In genomic region chr4:15882675-15883086, GRCh38 we compare ENCODE assay signal across 9 cellular contexts. TPM values are rescaled to one million over a fixed set of nuclear protein-coding genes. Genes with fewer than 3 reads are reported as not detected.
DNase-seq lines count a peak whose midpoint lies in the region; ATAC-seq and TF ChIP-seq lines count a peak whose summit lies in the region.
"Had no signal": no experiment of that assay in that cellular context is flagged by ENCODE, and none has a peak within 500 bp of the region (broad histone marks: within the 10 kb centered on the region; RNA-seq: fewer than 3 reads in every experiment).

No MANE protein-coding gene starts in this region.

- peaks cover 2% of the 10 kb centered on the region; the same call in 1 of the 2 replicates for H3K9me3 ChIP-seq in Karpas-422 (ENCODE audit: low read length)
- peaks cover 0 to 6% (median 0%) of the 10 kb centered on the region in 11 donors for H3K9me3 ChIP-seq in heart right ventricle
- H3K9me3 ChIP-seq in effector memory CD4-positive, alpha-beta T cell (ENCODE audit: control insufficient read depth, low read length): no peaks in the 10 kb centered on the region

- H3K36me3 ChIP-seq in GM23338 (ENCODE audit: insufficient read depth): no peaks in the 10 kb centered on the region
- H3K36me3 ChIP-seq in Karpas-422 (ENCODE audit: insufficient read depth, low read length): no peaks in the 10 kb centered on the region
- no peaks in the 10 kb centered on the region for H3K36me3 ChIP-seq in heart right ventricle
- H3K36me3 ChIP-seq in effector memory CD4-positive, alpha-beta T cell (ENCODE audit: control insufficient read depth, insufficient read depth, low read length): no peaks in the 10 kb centered on the region

- TF ChIP-seq CTCF in GM12872 (IDR thresholded peaks at IDR 0.05; ENCODE audit: insufficient read depth, low read depth, low read length) (peak; percentile 94), GM23338 (conservative IDR thresholded peaks at IDR 0.05; ENCODE audit: low read depth in 2 of 2) (peak; percentile 93 to 98), heart right ventricle (IDR thresholded peaks at IDR 0.05) (peak; percentile 79 to 95 (median 90))

- H3K9me3 Mint-ChIP-seq in GM23338: peaks cover 13% of the 10 kb centered on the region
- peaks cover 5% of the 10 kb centered on the region for H3K9me3 Mint-ChIP-seq in activated naive CD8-positive, alpha-beta T cell treated with anti-CD3 and anti-CD28 coated beads for 36 hours

- peaks cover 5% of the 10 kb centered on the region; the same call in 1 of the 3 replicates for H3K36me3 Mint-ChIP-seq in GM23338 (ENCODE audit: low read depth)
- peaks cover 4% of the 10 kb centered on the region for H3K36me3 Mint-ChIP-seq in activated naive CD8-positive, alpha-beta T cell treated with anti-CD3 and anti-CD28 coated beads for 36 hours

- intact Hi-C loops in heart right ventricle (cut with DNase I): loop anchor here (1.0 to 10.0 kb wide), 16 partner anchors 74 to 405 kb away; no protein-coding TSS in a partner anchor

- H3K79me2 ChIP-seq in GM23338 (replicated peaks; ENCODE audit: insufficient read depth) (no peaks in the 10 kb centered on the region), Karpas-422 (ENCODE audit: low read length) (no peaks in the 10 kb centered on the region)

- no peak overlapping the region for H2AFZ ChIP-seq in GM23338
- H2AFZ ChIP-seq in Karpas-422 (ENCODE audit: low read length): no peak overlapping the region

- ATAC-seq in GM23338: peak; percentile 99
- ATAC-seq in heart right ventricle: peak; percentile 61 to 91 (median 82)

- peak; percentile 86 for DNase-seq in GM23338 (ENCODE audit: low spot score)
- peak; percentile 87 for DNase-seq in Karpas-422
- DNase-seq in RPMI8226: peak; percentile 71
- DNase-seq in activated naive CD8-positive, alpha-beta T cell treated with anti-CD3 and anti-CD28 coated beads for 36 hours: peak; percentile 34
- DNase-seq in heart right ventricle: peak in 1 of 2 donors; percentile 47
- peak; percentile 47 for DNase-seq in pulmonary artery endothelial cell (ENCODE audit: low read depth, low spot score)
- no peak for DNase-seq in effector memory CD4-positive, alpha-beta T cell

- no peak overlapping the region for H3K9ac ChIP-seq in Karpas-422 (ENCODE audit: low read length)

- no peaks in the 10 kb centered on the region for H3K4me1 ChIP-seq in GM23338 (ENCODE audit: insufficient read depth)
- H3K4me1 ChIP-seq in Karpas-422 (ENCODE audit: low read length): no peaks in the 10 kb centered on the region
- no peaks in the 10 kb centered on the region for H3K4me1 ChIP-seq in heart right ventricle
- H3K4me1 ChIP-seq in effector memory CD4-positive, alpha-beta T cell (ENCODE audit: control insufficient read depth, insufficient read depth, low read length, poor library complexity, severe bottlenecking): no peaks in the 10 kb centered on the region

- H3K9me2 ChIP-seq in GM23338 (ENCODE audit: insufficient read depth): no peaks in the 10 kb centered on the region
- no peaks in the 10 kb centered on the region for H3K9me2 ChIP-seq in Karpas-422 (replicated peaks; ENCODE audit: insufficient read depth, low read length)

- H3F3A ChIP-seq in GM23338 (replicated peaks; ENCODE audit: low read depth): no peaks in the 10 kb centered on the region

- H3K27ac ChIP-seq in GM23338 (ENCODE audit: low read depth) (no peak overlapping the region), Karpas-422 (ENCODE audit: low read length) (no peak overlapping the region), heart right ventricle (no peak overlapping the region)
- no peak overlapping the region for H3K27ac ChIP-seq in effector memory CD4-positive, alpha-beta T cell (ENCODE audit: insufficient read depth, low read length, poor library complexity, severe bottlenecking)

- H3K27me3 ChIP-seq in GM23338 (ENCODE audit: insufficient read depth): no peaks in the 10 kb centered on the region
- no peaks in the 10 kb centered on the region for H3K27me3 ChIP-seq in Karpas-422 (ENCODE audit: low read length)
- peaks cover 0 to 4% (median 0%) of the 10 kb centered on the region in 7 donors for H3K27me3 ChIP-seq in heart right ventricle
- peaks cover 3% of the 10 kb centered on the region for H3K27me3 ChIP-seq in effector memory CD4-positive, alpha-beta T cell (replicated peaks; ENCODE audit: control insufficient read depth, insufficient read depth, low read length, poor library complexity, severe bottlenecking)

- peaks cover 10% of the 10 kb centered on the region for H3K4me1 Mint-ChIP-seq in GM23338
- H3K4me1 Mint-ChIP-seq in activated naive CD8-positive, alpha-beta T cell treated with anti-CD3 and anti-CD28 coated beads for 36 hours: no peaks in the 10 kb centered on the region

- H3K27me3 Mint-ChIP-seq in GM23338 (ENCODE audit: insufficient read depth, low read depth, poor library complexity): peaks cover 5% of the 10 kb centered on the region
- no peaks in the 10 kb centered on the region for H3K27me3 Mint-ChIP-seq in activated naive CD8-positive, alpha-beta T cell treated with anti-CD3 and anti-CD28 coated beads for 36 hours

- H3K4me2 ChIP-seq in GM23338 (no peak overlapping the region), Karpas-422 (ENCODE audit: low read depth, low read length, poor library complexity, severe bottlenecking) (no peak overlapping the region)

- no peaks in the 10 kb centered on the region for H4K20me1 ChIP-seq in GM23338 (replicated peaks; ENCODE audit: insufficient read depth)
- H4K20me1 ChIP-seq in Karpas-422 (ENCODE audit: insufficient read depth, low read depth, low read length): no peaks in the 10 kb centered on the region

- H3K27ac Mint-ChIP-seq in GM23338: no peak overlapping the region
- H3K27ac Mint-ChIP-seq in activated naive CD8-positive, alpha-beta T cell treated with anti-CD3 and anti-CD28 coated beads for 36 hours: no peak overlapping the region

- H3K4me3 Mint-ChIP-seq in GM23338: no peak overlapping the region
- H3K4me3 Mint-ChIP-seq in activated naive CD8-positive, alpha-beta T cell treated with anti-CD3 and anti-CD28 coated beads for 36 hours: no peak overlapping the region

- WGBS in heart right ventricle, 2 donors: 84 to 100% methylated on average over 1 of the region's 1 CpG

- H3K4me3 ChIP-seq in GM23338: no peak overlapping the region
- H3K4me3 ChIP-seq in Karpas-422 (ENCODE audit: low read length): no peak overlapping the region
- no peak overlapping the region for H3K4me3 ChIP-seq in heart right ventricle
- no peak overlapping the region for H3K4me3 ChIP-seq in effector memory CD4-positive, alpha-beta T cell (ENCODE audit: insufficient read depth, low read depth, low read length, poor library complexity, severe bottlenecking)

RNA-seq across cellular contexts. Expression of gene FGFBP1, which starts 55.9 kb away (rescaled TPM):
- total RNA-seq in GM23338 (2014; rRNA removed; shearing (Covaris generic)): not detected in 2 replicates
- 0.15 and 0.42 TPM in 2 replicates for polyA plus RNA-seq in GM23338 (2016; fragmentation: Nextera tagmentation; extraction: Ambion mirVana)
- not detected in 2 replicates for total RNA-seq in Karpas-422 (2014; rRNA removed; shearing (Covaris generic); ENCODE audit: low replicate concordance)
- total RNA-seq in activated naive CD8-positive, alpha-beta T cell treated with anti-CD3 and anti-CD28 coated beads for 36 hours: not detected
- total RNA-seq in heart right ventricle: not detected
- polyA plus RNA-seq in heart right ventricle: under 1 TPM in 1 of 2 donors, not detected in 1; 0.13 TPM
- not detected in 2 replicates for total RNA-seq in pulmonary artery endothelial cell
- total RNA-seq: mononuclear cell had no signal

Comparison
In these comparisons a context has a peak if more than half of its experiments do, and no peak if none do; other contexts are left out.
1. DNase-seq: peak in GM23338 (single experiment), Karpas-422 (single experiment), RPMI8226 (single experiment), activated naive CD8-positive, alpha-beta T cell treated with anti-CD3 and anti-CD28 coated beads for 36 hours (single experiment) and pulmonary artery endothelial cell (single experiment); none in effector memory CD4-positive, alpha-beta T cell (0 of 3).
2. Peak in every context shown above with its lines, with median percentiles within 50 percentile points of each other: CTCF ChIP-seq.